Comparison of ENCODE assay signal across 8 cellular contexts in genomic region chr20:46089076-46089337, GRCh38. TPM values are rescaled to one million over a fixed set of nuclear protein-coding genes. Genes with fewer than 3 reads are reported as not detected.
A peak's percentile ranks its signal among the peaks of the same experiment; 100 is the strongest.
DNase-seq lines count a peak whose midpoint lies in the region; ATAC-seq, FAIRE-seq and TF ChIP-seq lines count a peak whose summit lies in the region.

No MANE protein-coding gene starts in this region.

- H3K27me3 Mint-ChIP-seq in Caco-2 (ENCODE audit: insufficient read depth, unreplicated experiment): peaks cover 3% of the 10 kb centered on the region

- DNase-seq in Caco-2 (no peak), brain microvascular endothelial cell (no peak), mesenchymal stem cell (no peak), GM19238 (ENCODE audit: insufficient read length, low spot score) (no peak), retina (no peak), HTR-8/SVneo (ENCODE audit: insufficient read length, low spot score) (no peak)

- ATAC-seq in HG03342 (IDR thresholded peaks at IDR 0.05; ENCODE audit: unreplicated experiment): peak; percentile 9
- ATAC-seq in HG02798 (IDR thresholded peaks at IDR 0.05; ENCODE audit: poor library complexity, unreplicated experiment): no peak

- BruUV-seq in Caco-2 (replicated peaks; lab: Mats Ljungman, UMichigan): no TSS peak

- peaks cover 18% of the 10 kb centered on the region for H3K36me3 Mint-ChIP-seq in Caco-2 (ENCODE audit: insufficient read depth, unreplicated experiment)

- H2AK5ac ChIP-seq in mesenchymal stem cell (ENCODE audit: low read length, severe bottlenecking): no peak overlapping the region

- no peak for TF ChIP-seq CTCF in Caco-2 (IDR thresholded peaks at IDR 0.05; ENCODE audit: insufficient read depth in 1 of 2, low read depth in 1 of 2, low read length in 1 of 2, severe bottlenecking in 1 of 2, unreplicated experiment in 1 of 2)
- TF ChIP-seq CTCF in brain microvascular endothelial cell (IDR thresholded peaks at IDR 0.05; ENCODE audit: low read depth, low read length, missing control alignments): no peak

- CTCF ChIA-PET in Caco-2 (lab: Charles Lee): interaction anchor here (0.6 to 1.6 kb wide), 7 partner anchors 66 to 786 kb away, joined by 3 to 6 read pairs (median 4); no protein-coding TSS in a partner anchor

- peak overlapping the region; percentile 40 to 97 for H3K14ac ChIP-seq in mesenchymal stem cell (ENCODE audit: low read length in 2 of 2)

- no peak overlapping the region for H2BK12ac ChIP-seq in mesenchymal stem cell (ENCODE audit: low read length in 2 of 2)

- peaks cover 40% of the 10 kb centered on the region for H3K4me1 Mint-ChIP-seq in Caco-2 (ENCODE audit: low read depth, unreplicated experiment)

- H3K4me3 Mint-ChIP-seq in Caco-2 (ENCODE audit: unreplicated experiment): peak overlapping the region; percentile 83

- no peaks in the 10 kb centered on the region for H3K9me3 Mint-ChIP-seq in Caco-2 (ENCODE audit: unreplicated experiment)

- H4K8ac ChIP-seq in mesenchymal stem cell (ENCODE audit: low read length): peak overlapping the region; percentile 94

- no peaks in the 10 kb centered on the region for H3K36me3 ChIP-seq in Caco-2 (ENCODE audit: control insufficient read depth, insufficient read depth, low read length)
- no peaks in the 10 kb centered on the region for H3K36me3 ChIP-seq in brain microvascular endothelial cell (replicated peaks)
- H3K36me3 ChIP-seq in mesenchymal stem cell (ENCODE audit: control insufficient read depth in 1 of 2, insufficient read depth in 2 of 2, low read depth in 1 of 2, low read length in 2 of 2): no peaks in the 10 kb centered on the region

- in situ Hi-C loops in brain microvascular endothelial cell (cut with HindIII; ENCODE audit: low pct_ligation_motif_present, low sequenced_read_pairs): no loop called here

- H3K18ac ChIP-seq in mesenchymal stem cell (ENCODE audit: low read depth in 1 of 2, low read length in 2 of 2): peak overlapping the region; percentile 98 to 99

- no peaks in the 10 kb centered on the region for H3K27me3 ChIP-seq in Caco-2 (replicated peaks; ENCODE audit: control insufficient read depth, insufficient read depth, low read length)
- H3K27me3 ChIP-seq in brain microvascular endothelial cell (replicated peaks): no peaks in the 10 kb centered on the region
- no peaks in the 10 kb centered on the region for H3K27me3 ChIP-seq in mesenchymal stem cell (ENCODE audit: control insufficient read depth in 1 of 2, insufficient read depth in 1 of 2, low read length in 2 of 2)

- H2BK5ac ChIP-seq in mesenchymal stem cell (ENCODE audit: low read depth, low read length, poor library complexity, severe bottlenecking): no peak overlapping the region

- intact Hi-C loops in Caco-2 (cut with micrococcal nuclease; ENCODE audit: unreplicated experiment): loop anchor here (1.0 kb wide), 1 partner anchor 75 kb away; no protein-coding TSS in a partner anchor

- H3K4me1 ChIP-seq in Caco-2 (peaks cover 30% of the 10 kb centered on the region), mesenchymal stem cell (ENCODE audit: control insufficient read depth, insufficient read depth, low read depth, low read length) (peaks cover 9% of the 10 kb centered on the region)

- H3K4me3 ChIP-seq in Caco-2 (ENCODE audit: low read depth, low read length) (peak overlapping the region; percentile 94), brain microvascular endothelial cell (ENCODE audit: low read depth, low read length) (peak overlapping the region; percentile 89), mesenchymal stem cell (ENCODE audit: insufficient read depth in 1 of 2, low read depth in 1 of 2, low read length in 2 of 2) (peak overlapping the region; percentile 93 to 96)

- POLR2A ChIA-PET in Caco-2 (lab: Charles Lee): interaction anchor here (0.6 to 1.0 kb wide), 2 partner anchors 11 to 275 kb away, joined by 3 read pairs; no protein-coding TSS in a partner anchor

- H3K4ac ChIP-seq in mesenchymal stem cell (ENCODE audit: low read depth in 1 of 2, low read length in 2 of 2): peak overlapping the region; percentile 34 to 98

- peak overlapping the region; percentile 97 for H3K9ac ChIP-seq in mesenchymal stem cell (ENCODE audit: low read length)

- H3K23ac ChIP-seq in mesenchymal stem cell (ENCODE audit: low read length in 2 of 2): peak overlapping the region; percentile 16 to 91

- peak overlapping the region; percentile 87 for H3K27ac Mint-ChIP-seq in Caco-2 (ENCODE audit: unreplicated experiment)

- peak overlapping the region; percentile 99 for H4K91ac ChIP-seq in mesenchymal stem cell (ENCODE audit: low read length)

- no peaks in the 10 kb centered on the region for H3K79me1 ChIP-seq in mesenchymal stem cell (replicated peaks; ENCODE audit: low read length, poor library complexity, severe bottlenecking)

- peak overlapping the region; percentile 94 for H2BK120ac ChIP-seq in mesenchymal stem cell (ENCODE audit: low read depth, low read length)

- H3K4me2 ChIP-seq in mesenchymal stem cell (ENCODE audit: low read length, poor library complexity, severe bottlenecking): peak overlapping the region; percentile 83

- under 1% methylated on average over 31 of the region's 31 CpGs for WGBS in mesenchymal stem cell

- no peak overlapping the region for H2BK15ac ChIP-seq in mesenchymal stem cell (ENCODE audit: low read depth, poor library complexity, severe bottlenecking)

- no peak overlapping the region for H2AFZ ChIP-seq in mesenchymal stem cell (ENCODE audit: low read depth, low read length)

- H3K9me3 ChIP-seq in Caco-2: no peaks in the 10 kb centered on the region
- H3K9me3 ChIP-seq in mesenchymal stem cell (ENCODE audit: control insufficient read depth, low read length): no peaks in the 10 kb centered on the region

- H3K27ac ChIP-seq in brain microvascular endothelial cell: peak overlapping the region; percentile 95
- H3K27ac ChIP-seq in mesenchymal stem cell (ENCODE audit: low read length, poor library complexity, severe bottlenecking): no peak overlapping the region

- no peak for FAIRE-seq in HTR-8/SVneo (lab: Jason Lieb, UNC)

RNA-seq across cellular contexts. Expression of gene NCOA5, which starts 0.8 kb away (rescaled TPM):
- total RNA-seq in Caco-2 (2022): 52.5 and 53.3 TPM in 2 replicates
- polyA plus RNA-seq in mesenchymal stem cell (2013, experiment 1 of 2): 13.9 TPM
- 13.6 TPM for polyA plus RNA-seq in mesenchymal stem cell (2013, experiment 2 of 2)

RNA-seq across cellular contexts. Expression of gene CD40, which starts 29.1 kb away (rescaled TPM):
- not detected in 2 replicates for total RNA-seq in Caco-2 (2022)
- polyA plus RNA-seq in mesenchymal stem cell (2013, experiment 1 of 2): 4.9 TPM
- 4.7 TPM for polyA plus RNA-seq in mesenchymal stem cell (2013, experiment 2 of 2)

RNA-seq across cellular contexts. Expression of gene SLC12A5, which starts 60.0 kb away (rescaled TPM):
- 0.56 and 1.9 TPM in 2 replicates for total RNA-seq in Caco-2 (2022)
- 8.0 TPM for polyA plus RNA-seq in mesenchymal stem cell (2013, experiment 1 of 2)
- polyA plus RNA-seq in mesenchymal stem cell (2013, experiment 2 of 2): 8.4 TPM
